In genomic region chr11:95563859-95564258, GRCh38 we compare ENCODE assay signal across 32 cellular contexts.
A peak's percentile ranks its signal among the peaks of the same experiment; 100 is the strongest.
DNase-seq lines count a peak whose midpoint lies in the region; ATAC-seq and TF ChIP-seq lines count a peak whose summit lies in the region.
"Had no signal": no experiment of that assay in that cellular context is flagged by ENCODE, and none has a peak within 500 bp of the region (broad histone marks: within the 10 kb centered on the region; RNA-seq: fewer than 3 reads in every experiment).

No MANE protein-coding gene starts in this region.

- no peak overlapping the region for H3K4me3 ChIP-seq in choroid plexus epithelial cell (ENCODE audit: low read depth, low read length)
- H3K4me3 ChIP-seq: heart left ventricle, psoas muscle had no signal

- ATAC-seq in CD4-positive, alpha-beta T cell (ENCODE audit: poor library complexity), result no peak
- no peak for ATAC-seq in HG03108 (IDR thresholded peaks at IDR 0.05; ENCODE audit: unreplicated experiment)
- ATAC-seq: esophagus mucosa; naive thymus-derived CD8-positive, alpha-beta T cell; psoas muscle; stimulated activated naive B cell treated with anti-CD40 and anti-IgM and Interleukin-4, amounts not matched to agents 10 μg/mL and 1 μg/mL and 100 μg/mL, for 72 hours had no signal

- H3K27me3 Mint-ChIP-seq in activated CD4-positive, alpha-beta T cell treated with anti-CD3 and anti-CD28 coated beads, Interleukin-2, amount 10 ng/mL, durations not matched to agents 24 days and 14 days, result no peaks in the 10 kb centered on the region
- H3K27me3 Mint-ChIP-seq in activated T-helper 1 cell treated with anti-CD3 and anti-CD28 coated beads, Interleukin-12 subunit alpha, Interleukin-12 subunit beta, Interleukin-2, Interleukin-4 antibody, amounts not matched to agents 30 ng/mL and 10 ng/mL and 1 ng/mL, durations not matched to agents 14 hours and 24 hours and 36 hours (ENCODE audit: insufficient read depth), result no peaks in the 10 kb centered on the region
- H3K27me3 Mint-ChIP-seq in CD4-positive, alpha-beta T cell, result no peaks in the 10 kb centered on the region
- H3K27me3 Mint-ChIP-seq: naive thymus-derived CD8-positive, alpha-beta T cell had no signal

- peaks cover 4% of the 10 kb centered on the region for H3K9me3 ChIP-seq in CD4-positive, alpha-beta T cell (ENCODE audit: control insufficient read depth, low read length)
- H3K9me3 ChIP-seq: Caco-2, psoas muscle had no signal

- DNase-seq in activated CD4-positive, alpha-beta T cell treated with anti-CD3 and anti-CD28 coated beads, Interleukin-2, amount 10 ng/mL, durations not matched to agents 24 days and 14 days, result no peak
- DNase-seq in activated CD4-positive, alpha-beta T cell treated with anti-CD3 and anti-CD28 coated beads for 1 hour, result no peak
- DNase-seq in activated T-helper 1 cell treated with anti-CD3 and anti-CD28 coated beads, Interleukin-12 subunit alpha, Interleukin-12 subunit beta, Interleukin-2, Interleukin-4 antibody, amounts not matched to agents 30 ng/mL and 10 ng/mL and 1 ng/mL, durations not matched to agents 14 hours and 24 hours and 36 hours (ENCODE audit: low spot score), result no peak
- DNase-seq in choroid plexus epithelial cell (ENCODE audit: low read depth) (peak; percentile 42), renal cortical epithelial cell (ENCODE audit: low read depth) (peak; percentile 17), DMS114 treated with DMSO at 0.1 percent for 48 hours (lab: John Stamatoyannopoulos, UW; ENCODE audit: unreplicated experiment) (no peak)
- no peak for DNase-seq in CD4-positive, alpha-beta T cell
- DNase-seq: 8988T; activated CD4-positive, alpha-beta T cell treated with anti-CD3 and anti-CD28 coated beads for 4 hours; activated naive CD4-positive, alpha-beta T cell treated with anti-CD3 and anti-CD28 coated beads, Interleukin-2, amount 50 U/mL, for 16 hours; activated T-cell treated with anti-CD3 and anti-CD28 coated beads, Interleukin-2, amount 50 U/mL, for 1 hour; anterior cingulate cortex; Caco-2; central memory CD4-positive, alpha-beta T cell; DMS79 treated with DMSO at 0.1 percent for 48 hours; endodermal cell; foreskin melanocyte; GDM1; heart left ventricle; naive thymus-derived CD8-positive, alpha-beta T cell; NCI-H1092; NCI-H1694; NCI-H82; psoas muscle; SIG-M5; stimulated activated naive B cell treated with anti-CD40 and anti-IgM and Interleukin-4, amounts not matched to agents 10 μg/mL and 1 μg/mL and 100 μg/mL, for 72 hours; substantia nigra had no signal

- intact Hi-C loops in activated CD4-positive, alpha-beta T cell treated with anti-CD3 and anti-CD28 coated beads, Interleukin-2, amount 10 ng/mL, durations not matched to agents 24 days and 14 days (cut with micrococcal nuclease), result no loop called here
- intact Hi-C loops in activated T-helper 1 cell treated with anti-CD3 and anti-CD28 coated beads, Interleukin-12 subunit alpha, Interleukin-12 subunit beta, Interleukin-2, Interleukin-4 antibody, amounts not matched to agents 30 ng/mL and 10 ng/mL and 1 ng/mL, durations not matched to agents 14 hours and 24 hours and 36 hours (cut with micrococcal nuclease), result loop anchor here (1.0 kb wide), 2 partner anchors 8 to 20 kb away; no protein-coding TSS in a partner anchor
- intact Hi-C loops in CD4-positive, alpha-beta T cell (cut with DNase I, micrococcal nuclease), result no loop called here

- H3K4me1 Mint-ChIP-seq in activated CD4-positive, alpha-beta T cell treated with anti-CD3 and anti-CD28 coated beads, Interleukin-2, amount 10 ng/mL, durations not matched to agents 24 days and 14 days, result peaks cover 45% of the 10 kb centered on the region
- H3K4me1 Mint-ChIP-seq in activated T-helper 1 cell treated with anti-CD3 and anti-CD28 coated beads, Interleukin-12 subunit alpha, Interleukin-12 subunit beta, Interleukin-2, Interleukin-4 antibody, amounts not matched to agents 30 ng/mL and 10 ng/mL and 1 ng/mL, durations not matched to agents 14 hours and 24 hours and 36 hours (ENCODE audit: low read depth), result peaks cover 38% of the 10 kb centered on the region
- H3K4me1 Mint-ChIP-seq in CD4-positive, alpha-beta T cell (ENCODE audit: low read depth), result no peaks in the 10 kb centered on the region
- H3K4me1 Mint-ChIP-seq: endodermal cell had no signal

- H3K27ac ChIP-seq in CD4-positive, alpha-beta T cell (ENCODE audit: low read depth, low read length), result no peak overlapping the region
- H3K27ac ChIP-seq: C4-2B, psoas muscle had no signal

- TF ChIP-seq CTCF in choroid plexus epithelial cell (conservative IDR thresholded peaks at IDR 0.05; ENCODE audit: low read depth, low read length), result no peak
- TF ChIP-seq CTCF in CD4-positive, alpha-beta T cell (IDR thresholded peaks at IDR 0.05), result no peak

- peaks cover 30% of the 10 kb centered on the region for H3K9me3 Mint-ChIP-seq in activated CD4-positive, alpha-beta T cell treated with anti-CD3 and anti-CD28 coated beads, Interleukin-2, amount 10 ng/mL, durations not matched to agents 24 days and 14 days
- peaks cover 14% of the 10 kb centered on the region for H3K9me3 Mint-ChIP-seq in activated T-helper 1 cell treated with anti-CD3 and anti-CD28 coated beads, Interleukin-12 subunit alpha, Interleukin-12 subunit beta, Interleukin-2, Interleukin-4 antibody, amounts not matched to agents 30 ng/mL and 10 ng/mL and 1 ng/mL, durations not matched to agents 14 hours and 24 hours and 36 hours
- peaks cover 3% of the 10 kb centered on the region for H3K9me3 Mint-ChIP-seq in CD4-positive, alpha-beta T cell
- H3K9me3 Mint-ChIP-seq: endodermal cell had no signal

- POLR2A ChIA-PET in CD4-positive, alpha-beta T cell (lab: Charles Lee), result interaction anchor here (0.6 to 1.3 kb wide), 3 partner anchors 15 to 332 kb away, joined by 3 to 4 read pairs (median 3); partner anchors contain the start of gene SESN3

- H3K36me3 Mint-ChIP-seq in activated CD4-positive, alpha-beta T cell treated with anti-CD3 and anti-CD28 coated beads, Interleukin-2, amount 10 ng/mL, durations not matched to agents 24 days and 14 days (ENCODE audit: low read depth), result peaks cover 3% of the 10 kb centered on the region
- peaks cover 5% of the 10 kb centered on the region for H3K36me3 Mint-ChIP-seq in activated T-helper 1 cell treated with anti-CD3 and anti-CD28 coated beads, Interleukin-12 subunit alpha, Interleukin-12 subunit beta, Interleukin-2, Interleukin-4 antibody, amounts not matched to agents 30 ng/mL and 10 ng/mL and 1 ng/mL, durations not matched to agents 14 hours and 24 hours and 36 hours (ENCODE audit: low read depth)
- H3K36me3 Mint-ChIP-seq in CD4-positive, alpha-beta T cell (ENCODE audit: low read depth), result no peaks in the 10 kb centered on the region
- H3K36me3 Mint-ChIP-seq: stimulated activated naive B cell treated with anti-CD40 and anti-IgM and Interleukin-4, amounts not matched to agents 10 μg/mL and 1 μg/mL and 100 μg/mL, for 72 hours had no signal

- peak overlapping the region; percentile 15 for H3K4me3 Mint-ChIP-seq in activated CD4-positive, alpha-beta T cell treated with anti-CD3 and anti-CD28 coated beads, Interleukin-2, amount 10 ng/mL, durations not matched to agents 24 days and 14 days
- no peak overlapping the region for H3K4me3 Mint-ChIP-seq in activated T-helper 1 cell treated with anti-CD3 and anti-CD28 coated beads, Interleukin-12 subunit alpha, Interleukin-12 subunit beta, Interleukin-2, Interleukin-4 antibody, amounts not matched to agents 30 ng/mL and 10 ng/mL and 1 ng/mL, durations not matched to agents 14 hours and 24 hours and 36 hours
- H3K4me3 Mint-ChIP-seq in CD4-positive, alpha-beta T cell, result no peak overlapping the region
- H3K4me3 Mint-ChIP-seq: dendritic cell treated with granulocyte-macrophage colony-stimulating factor and Interleukin-4, amounts not matched to agents 40 ng/mL and 50 ng/mL, for 4 days; endodermal cell; naive thymus-derived CD8-positive, alpha-beta T cell; stimulated activated naive B cell treated with anti-CD40 and anti-IgM and Interleukin-4, amounts not matched to agents 10 μg/mL and 1 μg/mL and 100 μg/mL, for 72 hours had no signal

- H3K27ac Mint-ChIP-seq in activated CD4-positive, alpha-beta T cell treated with anti-CD3 and anti-CD28 coated beads, Interleukin-2, amount 10 ng/mL, durations not matched to agents 24 days and 14 days, result peak overlapping the region; percentile 77
- peak overlapping the region; percentile 64 for H3K27ac Mint-ChIP-seq in activated T-helper 1 cell treated with anti-CD3 and anti-CD28 coated beads, Interleukin-12 subunit alpha, Interleukin-12 subunit beta, Interleukin-2, Interleukin-4 antibody, amounts not matched to agents 30 ng/mL and 10 ng/mL and 1 ng/mL, durations not matched to agents 14 hours and 24 hours and 36 hours
- no peak overlapping the region for H3K27ac Mint-ChIP-seq in CD4-positive, alpha-beta T cell
- H3K27ac Mint-ChIP-seq: dendritic cell treated with granulocyte-macrophage colony-stimulating factor and Interleukin-4, amounts not matched to agents 40 ng/mL and 50 ng/mL, for 4 days; endodermal cell; stimulated activated naive B cell treated with anti-CD40 and anti-IgM and Interleukin-4, amounts not matched to agents 10 μg/mL and 1 μg/mL and 100 μg/mL, for 72 hours; type B pancreatic cell had no signal

- CTCF ChIA-PET in CD4-positive, alpha-beta T cell (lab: Charles Lee), result interaction anchor here (0.6 to 1.4 kb wide), 4 partner anchors 84 to 497 kb away, joined by 3 to 4 read pairs (median 4); no protein-coding TSS in a partner anchor

- H3K27me3 ChIP-seq in CD4-positive, alpha-beta T cell (ENCODE audit: control insufficient read depth, insufficient read depth, low read length), result no peaks in the 10 kb centered on the region
- H3K27me3 ChIP-seq: heart left ventricle had no signal

Comparison
In these comparisons a context has a peak if more than half of its experiments do, and no peak if none do; other contexts are left out.
1. DNase-seq: peak in choroid plexus epithelial cell (single experiment) and renal cortical epithelial cell (single experiment); none in activated CD4-positive, alpha-beta T cell treated with anti-CD3 and anti-CD28 coated beads, Interleukin-2, amount 10 ng/mL, durations not matched to agents 24 days and 14 days (single experiment), activated CD4-positive, alpha-beta T cell treated with anti-CD3 and anti-CD28 coated beads for 1 hour (single experiment), activated T-helper 1 cell treated with anti-CD3 and anti-CD28 coated beads, Interleukin-12 subunit alpha, Interleukin-12 subunit beta, Interleukin-2, Interleukin-4 antibody, amounts not matched to agents 30 ng/mL and 10 ng/mL and 1 ng/mL, durations not matched to agents 14 hours and 24 hours and 36 hours (single experiment), CD4-positive, alpha-beta T cell (0 of 10) and DMS114 treated with DMSO at 0.1 percent for 48 hours (single experiment).